ENCODE assay signal across 10 cellular contexts in the genomic region with DNA sequence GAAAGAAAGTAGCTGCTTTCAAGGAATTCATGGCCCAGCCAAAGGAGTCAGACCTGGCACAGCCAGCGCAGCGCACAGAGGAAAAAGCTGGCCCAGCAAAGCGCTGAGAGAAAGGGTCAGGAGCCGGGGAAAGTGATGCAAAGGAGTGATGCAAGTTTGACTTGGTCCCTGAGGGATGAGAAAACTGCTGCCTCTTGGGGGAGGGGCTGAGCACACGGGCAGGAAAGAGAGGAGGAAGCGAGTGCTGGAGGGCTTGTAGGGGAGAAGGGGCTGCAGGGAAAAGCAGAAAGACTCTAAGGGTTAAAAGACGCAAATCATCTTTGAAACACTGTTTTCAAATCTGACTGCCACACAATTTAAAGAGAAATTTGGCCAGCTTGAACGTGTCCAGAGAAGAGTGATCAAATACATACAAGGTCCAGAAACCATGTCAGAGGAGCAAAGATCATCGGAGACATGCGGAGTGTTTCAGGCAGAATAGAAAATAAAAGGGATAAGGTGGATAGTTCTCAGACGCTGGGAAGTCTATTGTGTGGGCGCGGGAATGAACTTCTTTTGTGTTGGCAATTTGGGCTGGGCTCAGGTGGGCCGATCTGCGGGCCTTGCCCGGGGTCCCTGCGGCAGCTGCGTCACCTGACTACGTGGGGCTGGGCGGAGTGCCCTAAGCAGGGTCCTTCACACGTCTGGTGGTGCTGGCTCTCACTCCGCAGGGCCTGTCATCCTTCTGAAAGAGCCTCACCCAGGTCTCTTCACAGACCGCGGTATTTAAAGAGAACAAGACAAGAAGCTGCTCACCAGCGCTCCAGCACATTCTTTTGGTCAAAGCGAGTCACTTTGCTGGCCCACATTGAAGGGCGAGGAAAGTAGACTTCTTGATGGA. TPM values are rescaled to one million over a fixed set of nuclear protein-coding genes. Genes with fewer than 3 reads are reported as not detected.
DNase-seq lines count a peak whose midpoint lies in the region; ATAC-seq and TF ChIP-seq lines count a peak whose summit lies in the region.
"Had no signal": no experiment of that assay in that cellular context is flagged by ENCODE, and none has a peak within 500 bp of the region (broad histone marks: within the 10 kb centered on the region; RNA-seq: fewer than 3 reads in every experiment).

No MANE protein-coding gene starts in this region.

- DNase-seq in GM23338 (ENCODE audit: low spot score): peak; percentile 94
- peak; percentile 71 for DNase-seq in astrocyte of the hippocampus (ENCODE audit: low read depth, low spot score)
- peak; percentile 79 for DNase-seq in sigmoid colon
- DNase-seq in T1000 (lab: John Stamatoyannopoulos, UW): no peak

- peaks cover 12% of the 10 kb centered on the region for H3K27me3 Mint-ChIP-seq in GM23338 (ENCODE audit: insufficient read depth, low read depth, poor library complexity)
- H3K27me3 Mint-ChIP-seq: IgD-negative memory B cell had no signal

- H3K36me3 ChIP-seq in GM23338 (ENCODE audit: insufficient read depth) (no peaks in the 10 kb centered on the region), iPS-15b (ENCODE audit: control insufficient read depth, insufficient read depth, low read length) (no peaks in the 10 kb centered on the region), sigmoid colon (peaks cover 0 to 18% (median 2%) of the 10 kb centered on the region in 4 donors)

- H3K9me2 ChIP-seq in GM23338 (ENCODE audit: insufficient read depth): no peaks in the 10 kb centered on the region

- H3K9me3 Mint-ChIP-seq in GM23338: no peaks in the 10 kb centered on the region
- H3K9me3 Mint-ChIP-seq: IgD-negative memory B cell had no signal

- H3K4me1 Mint-ChIP-seq in GM23338: peaks cover 26% of the 10 kb centered on the region

- peak overlapping the region; percentile 84 for H2AFZ ChIP-seq in GM23338

- TF ChIP-seq EP300 in sigmoid colon (IDR thresholded peaks at IDR 0.05): no peak

- H4K20me1 ChIP-seq in GM23338 (replicated peaks; ENCODE audit: insufficient read depth): no peaks in the 10 kb centered on the region

- H3K27ac Mint-ChIP-seq in GM23338: peak overlapping the region; percentile 15; the same call in 1 of the 2 replicates

- H3K4me1 ChIP-seq in GM23338 (ENCODE audit: insufficient read depth) (peaks cover 17% of the 10 kb centered on the region), iPS-15b (ENCODE audit: control insufficient read depth, insufficient read depth, low read length) (peaks cover 15% of the 10 kb centered on the region), sigmoid colon (peaks cover 0 to 7% (median 2%) of the 10 kb centered on the region in 4 donors)
- H3K4me1 ChIP-seq: ascending aorta had no signal

- ATAC-seq in GM23338: peak; percentile 95
- no peak for ATAC-seq in HG02571 (IDR thresholded peaks at IDR 0.05; ENCODE audit: unreplicated experiment)
- ATAC-seq in GM21390 (IDR thresholded peaks at IDR 0.05; ENCODE audit: unreplicated experiment): no peak
- ATAC-seq in HG03025 (IDR thresholded peaks at IDR 0.05; ENCODE audit: low FRiP score, unreplicated experiment): no peak

- peaks cover 5% of the 10 kb centered on the region; the same call in 1 of the 3 replicates for H3K36me3 Mint-ChIP-seq in GM23338 (ENCODE audit: low read depth)

- H3K4me2 ChIP-seq in GM23338: peak overlapping the region; percentile 78

- no peaks in the 10 kb centered on the region for H3K79me2 ChIP-seq in GM23338 (replicated peaks; ENCODE audit: insufficient read depth)

- no peaks in the 10 kb centered on the region for H3F3A ChIP-seq in GM23338 (replicated peaks; ENCODE audit: low read depth)

- WGBS in sigmoid colon, 2 donors: 73 to 91% methylated on average over 27 of the region's 27 CpGs

- H3K27me3 ChIP-seq in GM23338 (ENCODE audit: insufficient read depth): peaks cover 5% of the 10 kb centered on the region; the same call in 1 of the 2 replicates
- peaks cover 11% of the 10 kb centered on the region for H3K27me3 ChIP-seq in iPS-15b (ENCODE audit: control insufficient read depth, insufficient read depth, low read length)
- H3K27me3 ChIP-seq in sigmoid colon: no peaks in the 10 kb centered on the region
- H3K27me3 ChIP-seq: ascending aorta had no signal

- TF ChIP-seq POLR2A in sigmoid colon (IDR thresholded peaks at IDR 0.05): no peak

- TF ChIP-seq CTCF in GM23338 (conservative IDR thresholded peaks at IDR 0.05; ENCODE audit: low read depth in 2 of 2): no peak
- no peak for TF ChIP-seq CTCF in sigmoid colon (IDR thresholded peaks at IDR 0.05)

- peak overlapping the region; percentile 57; the same call in 1 of the 2 replicates for H3K27ac ChIP-seq in GM23338 (ENCODE audit: low read depth)
- H3K27ac ChIP-seq in sigmoid colon: peak overlapping the region in 3 of 4 donors; percentile 24 to 51 (median 32)
- H3K27ac ChIP-seq: ascending aorta had no signal

- H3K4me3 ChIP-seq in GM23338 (peak overlapping the region; percentile 56), iPS-15b (ENCODE audit: low read depth, low read length) (peak overlapping the region; percentile 53), sigmoid colon (peak overlapping the region in 1 of 4 donors; percentile 17)

- intact Hi-C loops in sigmoid colon (cut with DNase I): no loop called here

- H3K9ac ChIP-seq in iPS-15b (ENCODE audit: low read depth, low read length): no peak overlapping the region

- H3K4me3 Mint-ChIP-seq in GM23338: peak overlapping the region; percentile 72
- H3K4me3 Mint-ChIP-seq: IgD-negative memory B cell had no signal

- H3K9me3 ChIP-seq in iPS-15b (ENCODE audit: control insufficient read depth, insufficient read depth, low read length) (no peaks in the 10 kb centered on the region), sigmoid colon (no peaks in the 10 kb centered on the region)
- H3K9me3 ChIP-seq: ascending aorta had no signal

TF ChIP-seq in GM23338, 12 proteins besides CTCF, POLR2A, EP300 and RAD21:
- peak; percentile 24; the same call in 1 of the 2 replicates for TF ChIP-seq POLR2AphosphoS5 (IDR thresholded peaks at IDR 0.05; ENCODE audit: low read depth)
- peak; percentile 70 for TF ChIP-seq CREB1 (CRISPR knock-in tag; IDR thresholded peaks at IDR 0.05; ENCODE audit: low read depth)
- no peak for TF ChIP-seq ZNF331 (CRISPR knock-in tag; IDR thresholded peaks at IDR 0.05; ENCODE audit: low read depth)
TF ChIP-seq in GM23338: peak in this region for 2.

RNA-seq across cellular contexts. Expression of gene N4BP2L1, which starts 18.1 kb away (rescaled TPM):
- total RNA-seq in GM23338 (2014; rRNA removed; shearing (Covaris generic)): 3.0 and 4.1 TPM in 2 replicates
- polyA plus RNA-seq in GM23338 (2016; fragmentation: Nextera tagmentation; extraction: Ambion mirVana) (1.8 and 3.3 TPM in 2 replicates), sigmoid colon (10 to 100 TPM in 1 of 3 donors, 1 to 10 TPM in 2; 7.8 to 13.2 (median 8.8) TPM)
- total RNA-seq in sigmoid colon: 10 to 100 TPM; 17.7 to 34.9 (median 20.9) TPM
